Comparison of ENCODE assay signal across 1 cellular context in genomic region chrX:77597511-77597910, GRCh38.
TF ChIP-seq lines count a peak whose summit lies in the region.

No MANE protein-coding gene starts in this region.

TF ChIP-seq in GM12878, 131 proteins besides CTCF, POLR2A, EP300 and RAD21:
- TF ChIP-seq BCLAF1 (IDR thresholded peaks at IDR 0.05) = no peak
- 0 out of 2 replicates have a peak, but pooled peaks have one; percentile 29 for TF ChIP-seq CBFB (IDR thresholded peaks at IDR 0.05; ENCODE audit: low read depth)
- TF ChIP-seq SUPT20H (IDR thresholded peaks at IDR 0.05; ENCODE audit: borderline replicate concordance, control insufficient read depth, low read depth, low read length) = no peak
- peak; percentile 73 for TF ChIP-seq RUNX3 (IDR thresholded peaks at IDR 0.05; ENCODE audit: low read length)
- TF ChIP-seq TCF12 (IDR thresholded peaks at IDR 0.05; ENCODE audit: low read depth, low read length) = no peak
- TF ChIP-seq ATF7 (IDR thresholded peaks at IDR 0.05; ENCODE audit: low read depth) = 0 out of 2 replicates have a peak, but pooled peaks have one; percentile 26
